ENCODE assay signal across 23 cellular contexts in the genomic region with DNA sequence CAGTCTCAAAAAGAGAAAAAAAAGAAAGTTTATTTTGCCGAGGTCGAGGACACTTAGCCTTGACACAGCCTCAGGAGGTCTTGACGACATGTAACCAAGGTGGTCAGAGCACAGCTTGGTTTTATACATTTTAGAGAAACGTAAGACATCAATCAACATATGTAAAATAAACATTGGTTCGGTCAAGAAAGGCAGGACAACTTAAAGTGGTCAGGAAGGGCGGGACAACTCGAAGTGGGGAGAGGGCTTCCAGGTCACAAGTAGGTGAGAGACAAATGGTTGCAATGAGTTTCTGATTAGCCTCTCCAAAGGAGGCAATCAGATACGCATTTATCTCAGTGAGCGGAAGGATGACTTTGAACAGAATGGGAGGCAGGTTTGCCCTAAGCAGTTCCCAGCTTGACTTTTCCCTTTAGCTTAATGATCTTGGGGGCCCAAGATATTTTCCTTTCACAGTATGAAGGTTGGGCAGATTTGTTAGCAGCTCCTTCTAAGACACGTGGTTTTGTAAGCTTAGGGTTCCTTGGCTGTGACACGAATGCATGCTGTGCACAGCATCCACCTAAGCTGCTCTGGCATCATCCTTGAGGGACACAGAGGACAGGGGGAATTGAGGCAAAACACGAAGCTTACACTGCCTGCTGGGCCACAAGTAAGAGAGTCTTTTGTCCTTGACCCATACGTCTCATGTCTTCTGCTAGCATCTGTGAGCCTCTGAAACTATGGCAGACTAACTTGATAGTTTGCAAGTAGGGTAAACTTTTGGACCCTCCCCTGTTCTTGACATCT. TPM values are rescaled to one million over a fixed set of nuclear protein-coding genes. Genes with fewer than 3 reads are reported as not detected.
DNase-seq lines count a peak whose midpoint lies in the region; ATAC-seq and TF ChIP-seq lines count a peak whose summit lies in the region.
"Had no signal": no experiment of that assay in that cellular context is flagged by ENCODE, and none has a peak within 500 bp of the region (broad histone marks: within the 10 kb centered on the region; RNA-seq: fewer than 3 reads in every experiment).

No MANE protein-coding gene starts in this region.

- intact Hi-C loops in esophagus squamous epithelium (cut with DNase I) = no loop called here

- peaks cover 11% of the 10 kb centered on the region for H3K36me3 Mint-ChIP-seq in nephron (ENCODE audit: low read depth)

- H3K4me3 ChIP-seq in AG04450 (ENCODE audit: low read depth, low read length) = no peak overlapping the region
- peak overlapping the region; percentile 32; the same call in 1 of the 2 replicates for H3K4me3 ChIP-seq in HUES6 (ENCODE audit: low read depth, low read length)
- H3K4me3 ChIP-seq in esophagus squamous epithelium = no peak overlapping the region
- H3K4me3 ChIP-seq: ascending aorta, GM12878, ovary, thyroid gland had no signal

- peak overlapping the region; percentile 53 for H3K27ac ChIP-seq in AG04450 (ENCODE audit: low read depth, low read length)
- no peak overlapping the region; the same call in 1 of the 2 replicates for H3K27ac ChIP-seq in HUES6 (ENCODE audit: low read depth, low read length)
- peak overlapping the region; percentile 97 to 100 (median 98) for H3K27ac ChIP-seq in esophagus squamous epithelium
- H3K27ac ChIP-seq: ovary, thyroid gland had no signal

- peaks cover 11% of the 10 kb centered on the region for H3K36me3 ChIP-seq in HUES6 (ENCODE audit: control insufficient read depth, insufficient read depth, low read length)
- peaks cover 0 to 5% (median 0%) of the 10 kb centered on the region in 3 donors for H3K36me3 ChIP-seq in esophagus squamous epithelium
- H3K36me3 ChIP-seq: ovary, thyroid gland had no signal

- DNase-seq in AG04450 (ENCODE audit: low read depth, low spot score) (no peak), esophagus squamous epithelium (lab: John Stamatoyannopoulos, UW) (no peak), NCI-H2171 (lab: John Stamatoyannopoulos, UW) (no peak), T-helper 1 cell (no peak)
- DNase-seq in activated T-cell treated with anti-CD3 and anti-CD28 coated beads, Interleukin-2, amount 50 U/mL, for 1 hour = no peak
- DNase-seq: activated naive CD4-positive, alpha-beta T cell treated with anti-CD3 and anti-CD28 coated beads, Interleukin-2, amount 10 ng/mL, durations not matched to agents 7 days and 5 days; CD8-positive, alpha-beta T cell; effector CD4-positive, alpha-beta T cell; glutamatergic neuron; left ventricle myocardium superior; NCI-H1417; NCI-H524 treated with DMSO at 0.1 percent for 48 hours; ovary; stimulated activated naive CD4-positive, alpha-beta T cell; T1000 had no signal

- POLR2A ChIA-PET in AG04450 (lab: Yijun Ruan, JAX) = interaction anchor here (0.6 to 5.4 kb wide), 3 partner anchors 8 to 939 kb away, joined by 4 to 49 read pairs (median 6); no protein-coding TSS in a partner anchor

- ATAC-seq in HG03175 (IDR thresholded peaks at IDR 0.05; ENCODE audit: unreplicated experiment) = no peak
- ATAC-seq: activated CD8-positive, alpha-beta T cell treated with anti-CD3 and anti-CD28 coated beads for 36 hours; CD8-positive, alpha-beta T cell; GM12878; left ventricle myocardium superior; SK-N-SH treated with all-trans-retinoic acid at 6 μM for 48 hours had no signal

- WGBS in esophagus squamous epithelium, 2 donors = 55 to 64% methylated on average over 13 of the region's 13 CpGs

- H3K27ac Mint-ChIP-seq in nephron = peak overlapping the region in 2 of 3 experiments; percentile 3 to 90
- H3K27ac Mint-ChIP-seq: activated naive CD4-positive, alpha-beta T cell treated with anti-CD3 and anti-CD28 coated beads, Interleukin-2, amount 10 ng/mL, durations not matched to agents 7 days and 5 days; CD8-positive, alpha-beta T cell had no signal

- no peaks in the 10 kb centered on the region for H3K27me3 ChIP-seq in AG04450 (ENCODE audit: control insufficient read depth, insufficient read depth, low read length)
- H3K27me3 ChIP-seq in HUES6 (ENCODE audit: control insufficient read depth, insufficient read depth, low read length) = no peaks in the 10 kb centered on the region
- no peaks in the 10 kb centered on the region for H3K27me3 ChIP-seq in esophagus squamous epithelium
- H3K27me3 ChIP-seq: ascending aorta, ovary, thyroid gland had no signal

- no peaks in the 10 kb centered on the region for H3K9me3 ChIP-seq in AG04450 (ENCODE audit: control insufficient read depth, insufficient read depth, low read length)
- no peaks in the 10 kb centered on the region for H3K9me3 ChIP-seq in HUES6 (ENCODE audit: control insufficient read depth, insufficient read depth, low read depth, low read length)
- no peaks in the 10 kb centered on the region for H3K9me3 ChIP-seq in esophagus squamous epithelium
- H3K9me3 ChIP-seq: ascending aorta, ovary, thyroid gland had no signal

- H3K4me1 ChIP-seq in HUES6 (ENCODE audit: control insufficient read depth, insufficient read depth, low read length) = peaks cover 32% of the 10 kb centered on the region
- peaks cover 30 to 88% (median 69%) of the 10 kb centered on the region in 3 donors for H3K4me1 ChIP-seq in esophagus squamous epithelium

- H3K4me1 Mint-ChIP-seq in nephron = peaks cover 35% of the 10 kb centered on the region

- CTCF ChIA-PET in AG04450 (lab: Charles Lee) = interaction anchor here (0.6 to 0.9 kb wide), 2 partner anchors 16 to 22 kb away, joined by 4 read pairs; no protein-coding TSS in a partner anchor

- H3K27me3 Mint-ChIP-seq in nephron (ENCODE audit: low read depth) = no peaks in the 10 kb centered on the region
- H3K27me3 Mint-ChIP-seq: activated CD8-positive, alpha-beta T cell treated with anti-CD3 and anti-CD28 coated beads for 36 hours had no signal

- no peak for TF ChIP-seq POLR2A in esophagus squamous epithelium (IDR thresholded peaks at IDR 0.05)

- H3K4me3 Mint-ChIP-seq in nephron = peak overlapping the region in 2 of 3 experiments; percentile 10 to 60
- H3K4me3 Mint-ChIP-seq: activated CD8-positive, alpha-beta T cell treated with anti-CD3 and anti-CD28 coated beads for 36 hours; activated naive CD4-positive, alpha-beta T cell treated with anti-CD3 and anti-CD28 coated beads, Interleukin-2, amount 10 ng/mL, durations not matched to agents 7 days and 5 days; CD8-positive, alpha-beta T cell had no signal

- peak overlapping the region; percentile 63 for H3K9ac ChIP-seq in HUES6 (ENCODE audit: low read length)

- no peaks in the 10 kb centered on the region for H3K9me3 Mint-ChIP-seq in nephron
- H3K9me3 Mint-ChIP-seq: activated CD8-positive, alpha-beta T cell treated with anti-CD3 and anti-CD28 coated beads for 36 hours; activated naive CD4-positive, alpha-beta T cell treated with anti-CD3 and anti-CD28 coated beads, Interleukin-2, amount 10 ng/mL, durations not matched to agents 7 days and 5 days; CD8-positive, alpha-beta T cell had no signal

- TF ChIP-seq CTCF in AG04450 (IDR thresholded peaks at IDR 0.05; ENCODE audit: low read depth, low read length) = no peak
- TF ChIP-seq CTCF in esophagus squamous epithelium (IDR thresholded peaks at IDR 0.05) = no peak
- TF ChIP-seq CTCF in nephron (IDR thresholded peaks at IDR 0.05; ENCODE audit: unreplicated experiment in 3 of 3) = no peak

RNA-seq across cellular contexts. Expression of a gene that starts 3.3 kb away (rescaled TPM):
- polyA plus RNA-seq in AG04450 (2011; rRNA removed) = 154 and 201 TPM in 2 replicates
- polyA minus RNA-seq in AG04450 (2011; rRNA and poly(A)+ RNA removed) = 45.6 and 63.9 TPM in 2 replicates
- 100 to 1,000 TPM; 219 to 319 (median 285) TPM for total RNA-seq in esophagus squamous epithelium

RNA-seq across cellular contexts. Expression of a gene that starts 28.5 kb away (rescaled TPM):
- 2.0 and 2.3 TPM in 2 replicates for polyA plus RNA-seq in AG04450 (2011; rRNA removed)
- polyA minus RNA-seq in AG04450 (2011; rRNA and poly(A)+ RNA removed) = 0.61 and 0.97 TPM in 2 replicates
- total RNA-seq in esophagus squamous epithelium = 100 to 1,000 TPM in 3 of 4 donors, 10 to 100 TPM in 1; 87.8 to 139 (median 111) TPM
